In the genomic region with DNA sequence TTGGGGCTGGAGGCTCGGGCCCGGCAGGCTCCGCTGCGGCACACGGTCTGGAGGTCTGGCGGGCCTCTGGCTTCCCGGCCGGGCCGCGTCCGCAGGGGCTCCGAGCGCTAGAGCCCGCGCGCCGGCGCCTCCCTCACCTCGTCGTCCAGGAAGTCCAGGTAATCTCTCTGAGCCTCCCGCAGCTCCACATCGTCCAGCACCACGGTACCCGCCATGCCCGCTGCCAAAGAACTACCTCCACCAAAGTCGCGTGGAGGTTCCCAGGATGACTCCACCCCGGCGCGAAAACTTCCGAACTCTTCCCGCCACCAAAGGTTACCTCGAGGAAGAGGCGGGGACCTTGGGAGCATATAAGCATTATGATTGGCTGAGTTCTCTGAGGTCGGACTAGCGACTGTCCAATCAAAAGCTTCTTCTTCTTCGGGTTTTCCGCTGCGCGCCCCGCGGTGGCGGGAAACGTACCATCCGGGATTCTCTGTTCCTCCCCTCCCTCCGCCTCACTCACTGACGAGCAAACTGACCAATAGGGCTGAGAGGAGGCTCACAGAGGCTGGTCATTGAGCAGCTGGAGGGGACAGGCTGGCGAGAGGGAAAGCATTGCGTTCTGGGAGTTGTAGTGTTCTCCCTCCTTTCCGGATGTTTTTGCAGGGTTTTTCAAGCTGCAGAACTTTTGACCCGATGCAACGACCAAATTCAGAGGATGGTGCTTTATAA, we compare ENCODE assay signal across 1 cellular context.
TF ChIP-seq lines count a peak whose summit lies in the region.

Gene MCM3 (minus strand): TSS at position 283 of the 714 bp plus-strand sequence. CDS start 68 bp downstream, at position 215.

TF ChIP-seq in K562, 482 proteins besides CTCF, POLR2A, EP300 and RAD21 (continued from another document and continues in another):
- TF ChIP-seq, protein P1, sequence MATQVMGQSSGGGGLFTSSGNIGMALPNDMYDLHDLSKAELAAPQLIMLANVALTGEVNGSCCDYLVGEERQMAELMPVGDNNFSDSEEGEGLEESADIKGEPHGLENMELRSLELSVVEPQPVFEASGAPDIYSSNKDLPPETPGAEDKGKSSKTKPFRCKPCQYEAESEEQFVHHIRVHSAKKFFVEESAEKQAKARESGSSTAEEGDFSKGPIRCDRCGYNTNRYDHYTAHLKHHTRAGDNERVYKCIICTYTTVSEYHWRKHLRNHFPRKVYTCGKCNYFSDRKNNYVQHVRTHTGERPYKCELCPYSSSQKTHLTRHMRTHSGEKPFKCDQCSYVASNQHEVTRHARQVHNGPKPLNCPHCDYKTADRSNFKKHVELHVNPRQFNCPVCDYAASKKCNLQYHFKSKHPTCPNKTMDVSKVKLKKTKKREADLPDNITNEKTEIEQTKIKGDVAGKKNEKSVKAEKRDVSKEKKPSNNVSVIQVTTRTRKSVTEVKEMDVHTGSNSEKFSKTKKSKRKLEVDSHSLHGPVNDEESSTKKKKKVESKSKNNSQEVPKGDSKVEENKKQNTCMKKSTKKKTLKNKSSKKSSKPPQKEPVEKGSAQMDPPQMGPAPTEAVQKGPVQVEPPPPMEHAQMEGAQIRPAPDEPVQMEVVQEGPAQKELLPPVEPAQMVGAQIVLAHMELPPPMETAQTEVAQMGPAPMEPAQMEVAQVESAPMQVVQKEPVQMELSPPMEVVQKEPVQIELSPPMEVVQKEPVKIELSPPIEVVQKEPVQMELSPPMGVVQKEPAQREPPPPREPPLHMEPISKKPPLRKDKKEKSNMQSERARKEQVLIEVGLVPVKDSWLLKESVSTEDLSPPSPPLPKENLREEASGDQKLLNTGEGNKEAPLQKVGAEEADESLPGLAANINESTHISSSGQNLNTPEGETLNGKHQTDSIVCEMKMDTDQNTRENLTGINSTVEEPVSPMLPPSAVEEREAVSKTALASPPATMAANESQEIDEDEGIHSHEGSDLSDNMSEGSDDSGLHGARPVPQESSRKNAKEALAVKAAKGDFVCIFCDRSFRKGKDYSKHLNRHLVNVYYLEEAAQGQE (CRISPR knock-in tag; IDR thresholded peaks at IDR 0.05; ENCODE audit: low read depth) = no peak
- TF ChIP-seq MYNN (IDR thresholded peaks at IDR 0.05) = no peak
- TF ChIP-seq MYNN (CRISPR knock-in tag; IDR thresholded peaks at IDR 0.05) = no peak
- TF ChIP-seq, protein P2, sequence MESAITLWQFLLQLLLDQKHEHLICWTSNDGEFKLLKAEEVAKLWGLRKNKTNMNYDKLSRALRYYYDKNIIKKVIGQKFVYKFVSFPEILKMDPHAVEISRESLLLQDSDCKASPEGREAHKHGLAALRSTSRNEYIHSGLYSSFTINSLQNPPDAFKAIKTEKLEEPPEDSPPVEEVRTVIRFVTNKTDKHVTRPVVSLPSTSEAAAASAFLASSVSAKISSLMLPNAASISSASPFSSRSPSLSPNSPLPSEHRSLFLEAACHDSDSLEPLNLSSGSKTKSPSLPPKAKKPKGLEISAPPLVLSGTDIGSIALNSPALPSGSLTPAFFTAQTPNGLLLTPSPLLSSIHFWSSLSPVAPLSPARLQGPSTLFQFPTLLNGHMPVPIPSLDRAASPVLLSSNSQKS (CRISPR knock-in tag; IDR thresholded peaks at IDR 0.05) = no peak
- TF ChIP-seq NEUROD1 (IDR thresholded peaks at IDR 0.05; ENCODE audit: borderline replicate concordance, low read depth, low read length, partially characterized antibody) = peak; percentile 85
- no peak for TF ChIP-seq BCOR (IDR thresholded peaks at IDR 0.05)
- TF ChIP-seq SUPT5H (IDR thresholded peaks at IDR 0.05) = peak; percentile 80
- peak; percentile 69 for TF ChIP-seq MGA (IDR thresholded peaks at IDR 0.05)
- TF ChIP-seq, protein P3, sequence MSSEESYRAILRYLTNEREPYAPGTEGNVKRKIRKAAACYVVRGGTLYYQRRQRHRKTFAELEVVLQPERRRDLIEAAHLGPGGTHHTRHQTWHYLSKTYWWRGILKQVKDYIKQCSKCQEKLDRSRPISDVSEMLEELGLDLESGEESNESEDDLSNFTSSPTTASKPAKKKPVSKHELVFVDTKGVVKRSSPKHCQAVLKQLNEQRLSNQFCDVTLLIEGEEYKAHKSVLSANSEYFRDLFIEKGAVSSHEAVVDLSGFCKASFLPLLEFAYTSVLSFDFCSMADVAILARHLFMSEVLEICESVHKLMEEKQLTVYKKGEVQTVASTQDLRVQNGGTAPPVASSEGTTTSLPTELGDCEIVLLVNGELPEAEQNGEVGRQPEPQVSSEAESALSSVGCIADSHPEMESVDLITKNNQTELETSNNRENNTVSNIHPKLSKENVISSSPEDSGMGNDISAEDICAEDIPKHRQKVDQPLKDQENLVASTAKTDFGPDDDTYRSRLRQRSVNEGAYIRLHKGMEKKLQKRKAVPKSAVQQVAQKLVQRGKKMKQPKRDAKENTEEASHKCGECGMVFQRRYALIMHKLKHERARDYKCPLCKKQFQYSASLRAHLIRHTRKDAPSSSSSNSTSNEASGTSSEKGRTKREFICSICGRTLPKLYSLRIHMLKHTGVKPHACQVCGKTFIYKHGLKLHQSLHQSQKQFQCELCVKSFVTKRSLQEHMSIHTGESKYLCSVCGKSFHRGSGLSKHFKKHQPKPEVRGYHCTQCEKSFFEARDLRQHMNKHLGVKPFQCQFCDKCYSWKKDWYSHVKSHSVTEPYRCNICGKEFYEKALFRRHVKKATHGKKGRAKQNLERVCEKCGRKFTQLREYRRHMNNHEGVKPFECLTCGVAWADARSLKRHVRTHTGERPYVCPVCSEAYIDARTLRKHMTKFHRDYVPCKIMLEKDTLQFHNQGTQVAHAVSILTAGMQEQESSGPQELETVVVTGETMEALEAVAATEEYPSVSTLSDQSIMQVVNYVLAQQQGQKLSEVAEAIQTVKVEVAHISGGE (CRISPR knock-in tag; IDR thresholded peaks at IDR 0.05) = peak in 1 of 3 experiments; percentile 55; a peak in 1 of 6 replicates
- TF ChIP-seq, protein P4, sequence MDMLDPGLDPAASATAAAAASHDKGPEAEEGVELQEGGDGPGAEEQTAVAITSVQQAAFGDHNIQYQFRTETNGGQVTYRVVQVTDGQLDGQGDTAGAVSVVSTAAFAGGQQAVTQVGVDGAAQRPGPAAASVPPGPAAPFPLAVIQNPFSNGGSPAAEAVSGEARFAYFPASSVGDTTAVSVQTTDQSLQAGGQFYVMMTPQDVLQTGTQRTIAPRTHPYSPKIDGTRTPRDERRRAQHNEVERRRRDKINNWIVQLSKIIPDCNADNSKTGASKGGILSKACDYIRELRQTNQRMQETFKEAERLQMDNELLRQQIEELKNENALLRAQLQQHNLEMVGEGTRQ (CRISPR knock-in tag; IDR thresholded peaks at IDR 0.05) = no peak
- no peak for TF ChIP-seq ZNF592 (IDR thresholded peaks at IDR 0.05)
- peak; percentile 53; the same call in 1 of the 2 replicates for TF ChIP-seq GTF2E2 (tag; IDR thresholded peaks at IDR 0.05)
